In genomic region chr7:27176343-27176731, GRCh38 we compare ENCODE assay signal across 13 cellular contexts. TPM values are rescaled to one million over a fixed set of nuclear protein-coding genes. Genes with fewer than 3 reads are reported as not detected.
A peak's percentile ranks its signal among the peaks of the same experiment; 100 is the strongest.
DNase-seq lines count a peak whose midpoint lies in the region; ATAC-seq, FAIRE-seq and TF ChIP-seq lines count a peak whose summit lies in the region.
"Had no signal": no experiment of that assay in that cellular context is flagged by ENCODE, and none has a peak within 500 bp of the region (broad histone marks: within the 10 kb centered on the region; RNA-seq: fewer than 3 reads in every experiment).

No MANE protein-coding gene starts in this region.

- peak; percentile 27 for FAIRE-seq in RCC 7860 (lab: Jason Lieb, UNC)

- H3K4me1 Mint-ChIP-seq in activated CD4-positive, alpha-beta memory T cell treated with anti-CD3 and anti-CD28 coated beads for 36 hours (ENCODE audit: low read depth) = peaks cover 20% of the 10 kb centered on the region
- H3K4me1 Mint-ChIP-seq in activated CD4-positive, alpha-beta memory T cell treated with anti-CD3 and anti-CD28 coated beads, Interleukin-2, amount 10 ng/mL, durations not matched to agents 7 days and 5 days = peaks cover 11% of the 10 kb centered on the region

- no peak overlapping the region for H3K4me3 Mint-ChIP-seq in activated CD4-positive, alpha-beta memory T cell treated with anti-CD3 and anti-CD28 coated beads for 36 hours
- H3K4me3 Mint-ChIP-seq in activated CD4-positive, alpha-beta memory T cell treated with anti-CD3 and anti-CD28 coated beads, Interleukin-2, amount 10 ng/mL, durations not matched to agents 7 days and 5 days = no peak overlapping the region

- H3K27ac Mint-ChIP-seq in activated CD4-positive, alpha-beta memory T cell treated with anti-CD3 and anti-CD28 coated beads for 36 hours = no peak overlapping the region
- H3K27ac Mint-ChIP-seq in activated CD4-positive, alpha-beta memory T cell treated with anti-CD3 and anti-CD28 coated beads, Interleukin-2, amount 10 ng/mL, durations not matched to agents 7 days and 5 days = no peak overlapping the region
- H3K27ac Mint-ChIP-seq: naive thymus-derived CD4-positive, alpha-beta T cell had no signal

- peak overlapping the region; percentile 45 for H3K9ac ChIP-seq in smooth muscle cell (ENCODE audit: low read depth)

- H3K4me2 ChIP-seq in smooth muscle cell = peak overlapping the region; percentile 89

- peaks cover 1% of the 10 kb centered on the region for H3K36me3 Mint-ChIP-seq in activated CD4-positive, alpha-beta memory T cell treated with anti-CD3 and anti-CD28 coated beads for 36 hours
- H3K36me3 Mint-ChIP-seq in activated CD4-positive, alpha-beta memory T cell treated with anti-CD3 and anti-CD28 coated beads, Interleukin-2, amount 10 ng/mL, durations not matched to agents 7 days and 5 days (ENCODE audit: low read depth) = no peaks in the 10 kb centered on the region
- H3K36me3 Mint-ChIP-seq: naive thymus-derived CD4-positive, alpha-beta T cell had no signal

- POLR2A ChIA-PET in activated CD4-positive, alpha-beta memory T cell treated with anti-CD3 and anti-CD28 coated beads for 36 hours (lab: Charles Lee) = no interaction called here
- POLR2A ChIA-PET in activated CD4-positive, alpha-beta memory T cell treated with anti-CD3 and anti-CD28 coated beads, Interleukin-2, amount 10 ng/mL, durations not matched to agents 7 days and 5 days (lab: Charles Lee) = no interaction called here

- 52% methylated on average over 7 of the region's 7 CpGs for WGBS in smooth muscle cell (ENCODE audit: low lambda C conversion rate)

- H3K4me1 ChIP-seq in lower lobe of right lung = peaks cover 36% of the 10 kb centered on the region
- no peaks in the 10 kb centered on the region for H3K4me1 ChIP-seq in smooth muscle cell (ENCODE audit: low read depth)

- no peak overlapping the region for H2AFZ ChIP-seq in smooth muscle cell (ENCODE audit: low read depth)

- no peaks in the 10 kb centered on the region for H3F3A ChIP-seq in smooth muscle cell (ENCODE audit: low read depth)

- ATAC-seq in lower lobe of right lung (no peak), HG03342 (IDR thresholded peaks at IDR 0.05; ENCODE audit: unreplicated experiment) (no peak)
- ATAC-seq: naive thymus-derived CD4-positive, alpha-beta T cell had no signal

- TF ChIP-seq CTCF in lower lobe of right lung (IDR thresholded peaks at IDR 0.05) = no peak
- TF ChIP-seq CTCF in smooth muscle cell (IDR thresholded peaks at IDR 0.05; ENCODE audit: borderline replicate concordance, insufficient read depth, poor library complexity, severe bottlenecking) = no peak

- H3K27ac ChIP-seq in lower lobe of right lung = no peak overlapping the region
- H3K27ac ChIP-seq in smooth muscle cell (ENCODE audit: low read depth) = peak overlapping the region; percentile 95
- H3K27ac ChIP-seq: coronary artery, thoracic aorta had no signal

- H3K27me3 Mint-ChIP-seq in activated CD4-positive, alpha-beta memory T cell treated with anti-CD3 and anti-CD28 coated beads for 36 hours = peaks cover 70% of the 10 kb centered on the region
- peaks cover 62% of the 10 kb centered on the region for H3K27me3 Mint-ChIP-seq in activated CD4-positive, alpha-beta memory T cell treated with anti-CD3 and anti-CD28 coated beads, Interleukin-2, amount 10 ng/mL, durations not matched to agents 7 days and 5 days

- H3K9me3 ChIP-seq in lower lobe of right lung (no peaks in the 10 kb centered on the region), smooth muscle cell (replicated peaks; ENCODE audit: low read depth) (no peaks in the 10 kb centered on the region)
- H3K9me3 ChIP-seq: thoracic aorta had no signal

- H3K4me3 ChIP-seq in lower lobe of right lung (no peak overlapping the region), smooth muscle cell (peak overlapping the region; percentile 67)
- H3K4me3 ChIP-seq: coronary artery, thoracic aorta had no signal

- H3K36me3 ChIP-seq in lower lobe of right lung = no peaks in the 10 kb centered on the region
- no peaks in the 10 kb centered on the region for H3K36me3 ChIP-seq in smooth muscle cell (ENCODE audit: low read depth)
- H3K36me3 ChIP-seq: thoracic aorta had no signal

- intact Hi-C loops in activated CD4-positive, alpha-beta memory T cell treated with anti-CD3 and anti-CD28 coated beads for 36 hours (cut with micrococcal nuclease) = loop anchor here (5.0 kb wide), 1 partner anchor 1319 kb away; no protein-coding TSS in a partner anchor
- intact Hi-C loops in lower lobe of right lung (cut with DNase I) = no loop called here

- H3K9me3 Mint-ChIP-seq in activated CD4-positive, alpha-beta memory T cell treated with anti-CD3 and anti-CD28 coated beads for 36 hours = no peaks in the 10 kb centered on the region
- no peaks in the 10 kb centered on the region for H3K9me3 Mint-ChIP-seq in activated CD4-positive, alpha-beta memory T cell treated with anti-CD3 and anti-CD28 coated beads, Interleukin-2, amount 10 ng/mL, durations not matched to agents 7 days and 5 days

- DNase-seq in activated CD4-positive, alpha-beta memory T cell treated with anti-CD3 and anti-CD28 coated beads for 36 hours = peak; percentile 2
- no peak for DNase-seq in activated CD4-positive, alpha-beta memory T cell treated with anti-CD3 and anti-CD28 coated beads, Interleukin-2, amount 10 ng/mL, durations not matched to agents 7 days and 5 days
- peak; percentile 29 for DNase-seq in RCC 7860 (ENCODE audit: low spot score)
- peak; percentile 12 for DNase-seq in lower lobe of right lung
- no peak for DNase-seq in smooth muscle cell (lab: John Stamatoyannopoulos, UW; ENCODE audit: unreplicated experiment)
- DNase-seq in globus pallidus (ENCODE audit: low spot score) = no peak
- no peak for DNase-seq in GM19240 (ENCODE audit: insufficient read length, low spot score)
- DNase-seq: naive thymus-derived CD4-positive, alpha-beta T cell had no signal

- CTCF ChIA-PET in activated CD4-positive, alpha-beta memory T cell treated with anti-CD3 and anti-CD28 coated beads for 36 hours (lab: Charles Lee) = interaction anchor here (1.1 to 1.3 kb wide), 3 partner anchors 15 to 489 kb away, joined by 3 to 5 read pairs (median 3); no protein-coding TSS in a partner anchor
- CTCF ChIA-PET in activated CD4-positive, alpha-beta memory T cell treated with anti-CD3 and anti-CD28 coated beads, Interleukin-2, amount 10 ng/mL, durations not matched to agents 7 days and 5 days (lab: Charles Lee) = interaction anchor here (1.6 to 1.8 kb wide), 2 partner anchors 15 to 20 kb away, joined by 3 to 8 read pairs; no protein-coding TSS in a partner anchor

- H4K20me1 ChIP-seq in smooth muscle cell (ENCODE audit: low read depth) = peaks cover 32% of the 10 kb centered on the region

- H3K79me2 ChIP-seq in smooth muscle cell (ENCODE audit: low read depth) = peaks cover 81% of the 10 kb centered on the region

- peaks cover 99% of the 10 kb centered on the region for H3K27me3 ChIP-seq in lower lobe of right lung (ENCODE audit: low read depth)
- H3K27me3 ChIP-seq in smooth muscle cell (ENCODE audit: low read depth) = peaks cover 12% of the 10 kb centered on the region

RNA-seq across cellular contexts. Expression of gene HOXA10, which starts 2.2 kb away (rescaled TPM):
- not detected for total RNA-seq in activated CD4-positive, alpha-beta memory T cell treated with anti-CD3 and anti-CD28 coated beads for 36 hours
- total RNA-seq in activated CD4-positive, alpha-beta memory T cell treated with anti-CD3 and anti-CD28 coated beads, Interleukin-2, amount 10 ng/mL, durations not matched to agents 7 days and 5 days = not detected
- total RNA-seq in lower lobe of right lung = 0.38 TPM
- 35.7 and 53.6 TPM in 2 replicates for total RNA-seq in smooth muscle cell
- 37.6 and 39.4 TPM in 2 replicates for polyA plus RNA-seq in smooth muscle cell
- total RNA-seq: T-helper 2 cell treated with Interferon-gamma antibody and Interleukin-4, amounts not matched to agents 100 ng/mL and 5 ng/mL, for 36 hours had no signal
- polyA plus RNA-seq: naive thymus-derived CD4-positive, alpha-beta T cell had no signal

RNA-seq across cellular contexts. Expression of gene HOXA11, which starts 8.7 kb away (rescaled TPM):
- not detected for total RNA-seq in activated CD4-positive, alpha-beta memory T cell treated with anti-CD3 and anti-CD28 coated beads for 36 hours
- total RNA-seq in activated CD4-positive, alpha-beta memory T cell treated with anti-CD3 and anti-CD28 coated beads, Interleukin-2, amount 10 ng/mL, durations not matched to agents 7 days and 5 days = not detected
- total RNA-seq in lower lobe of right lung = not detected
- total RNA-seq in smooth muscle cell = 18.2 and 20.3 TPM in 2 replicates
- 25.2 and 27.7 TPM in 2 replicates for polyA plus RNA-seq in smooth muscle cell
- total RNA-seq: naive thymus-derived CD4-positive, alpha-beta T cell; T-helper 2 cell treated with Interferon-gamma antibody and Interleukin-4, amounts not matched to agents 100 ng/mL and 5 ng/mL, for 36 hours had no signal
- polyA plus RNA-seq: naive thymus-derived CD4-positive, alpha-beta T cell had no signal

RNA-seq across cellular contexts. Expression of gene HOXA9, which starts 11.0 kb away (rescaled TPM):
- under 1 TPM in 1 of 2 experiments, not detected in 1; 0.19 TPM for total RNA-seq in activated CD4-positive, alpha-beta memory T cell treated with anti-CD3 and anti-CD28 coated beads for 36 hours
- total RNA-seq in activated CD4-positive, alpha-beta memory T cell treated with anti-CD3 and anti-CD28 coated beads, Interleukin-2, amount 10 ng/mL, durations not matched to agents 7 days and 5 days = not detected
- total RNA-seq in lower lobe of right lung = 1.7 TPM
- 22.9 and 35.8 TPM in 2 replicates for total RNA-seq in smooth muscle cell
- polyA plus RNA-seq in smooth muscle cell = 12.6 and 19.2 TPM in 2 replicates
- total RNA-seq: T-helper 2 cell treated with Interferon-gamma antibody and Interleukin-4, amounts not matched to agents 100 ng/mL and 5 ng/mL, for 36 hours; thoracic aorta had no signal
- polyA plus RNA-seq: naive thymus-derived CD4-positive, alpha-beta T cell had no signal

RNA-seq across cellular contexts. Expression of gene HOXA7, which starts 19.9 kb away (rescaled TPM):
- total RNA-seq in activated CD4-positive, alpha-beta memory T cell treated with anti-CD3 and anti-CD28 coated beads for 36 hours = not detected
- total RNA-seq in activated CD4-positive, alpha-beta memory T cell treated with anti-CD3 and anti-CD28 coated beads, Interleukin-2, amount 10 ng/mL, durations not matched to agents 7 days and 5 days = not detected
- total RNA-seq in lower lobe of right lung (2.2 TPM), smooth muscle cell (0.72 TPM in 1 of 2 replicates, not detected in the other)
- 1.2 and 1.6 TPM in 2 replicates for polyA plus RNA-seq in smooth muscle cell
- total RNA-seq: A172; naive thymus-derived CD4-positive, alpha-beta T cell; T-helper 2 cell treated with Interferon-gamma antibody and Interleukin-4, amounts not matched to agents 100 ng/mL and 5 ng/mL, for 36 hours had no signal
- polyA plus RNA-seq: naive thymus-derived CD4-positive, alpha-beta T cell had no signal

RNA-seq across cellular contexts. Expression of gene HOXA13, which starts 23.6 kb away (rescaled TPM):
- not detected for total RNA-seq in activated CD4-positive, alpha-beta memory T cell treated with anti-CD3 and anti-CD28 coated beads for 36 hours
- total RNA-seq in activated CD4-positive, alpha-beta memory T cell treated with anti-CD3 and anti-CD28 coated beads, Interleukin-2, amount 10 ng/mL, durations not matched to agents 7 days and 5 days = not detected
- not detected for total RNA-seq in lower lobe of right lung
- 14.2 and 21.6 TPM in 2 replicates for total RNA-seq in smooth muscle cell
- 6.2 and 10.0 TPM in 2 replicates for polyA plus RNA-seq in smooth muscle cell
- total RNA-seq: naive thymus-derived CD4-positive, alpha-beta T cell; T-helper 2 cell treated with Interferon-gamma antibody and Interleukin-4, amounts not matched to agents 100 ng/mL and 5 ng/mL, for 36 hours had no signal
- polyA plus RNA-seq: naive thymus-derived CD4-positive, alpha-beta T cell had no signal

Comparison
In these comparisons a context has a peak if more than half of its experiments do, and no peak if none do; other contexts are left out.
1. DNase-seq: peak in activated CD4-positive, alpha-beta memory T cell treated with anti-CD3 and anti-CD28 coated beads for 36 hours (single experiment), RCC 7860 (single experiment) and lower lobe of right lung (single experiment); none in activated CD4-positive, alpha-beta memory T cell treated with anti-CD3 and anti-CD28 coated beads, Interleukin-2, amount 10 ng/mL, durations not matched to agents 7 days and 5 days (single experiment), smooth muscle cell (single experiment), globus pallidus (single experiment) and GM19240 (single experiment).
2. RNA of gene HOXA10, which starts 2.2 kb away (total RNA-seq): 35.7 to 53.6 TPM in smooth muscle cell; 0.38 TPM in lower lobe of right lung (single experiment), not detected in activated CD4-positive, alpha-beta memory T cell treated with anti-CD3 and anti-CD28 coated beads for 36 hours and not detected in activated CD4-positive, alpha-beta memory T cell treated with anti-CD3 and anti-CD28 coated beads, Interleukin-2, amount 10 ng/mL, durations not matched to agents 7 days and 5 days; every median in the first group is over 10 times any median in the second.
3. RNA of gene HOXA11, which starts 8.7 kb away (total RNA-seq): 18.2 to 20.3 TPM in smooth muscle cell; not detected in lower lobe of right lung (single experiment), not detected in activated CD4-positive, alpha-beta memory T cell treated with anti-CD3 and anti-CD28 coated beads for 36 hours and not detected in activated CD4-positive, alpha-beta memory T cell treated with anti-CD3 and anti-CD28 coated beads, Interleukin-2, amount 10 ng/mL, durations not matched to agents 7 days and 5 days; every median in the first group is over 10 times any median in the second.